ENCODE assay signal across 13 cellular contexts in the genomic region with DNA sequence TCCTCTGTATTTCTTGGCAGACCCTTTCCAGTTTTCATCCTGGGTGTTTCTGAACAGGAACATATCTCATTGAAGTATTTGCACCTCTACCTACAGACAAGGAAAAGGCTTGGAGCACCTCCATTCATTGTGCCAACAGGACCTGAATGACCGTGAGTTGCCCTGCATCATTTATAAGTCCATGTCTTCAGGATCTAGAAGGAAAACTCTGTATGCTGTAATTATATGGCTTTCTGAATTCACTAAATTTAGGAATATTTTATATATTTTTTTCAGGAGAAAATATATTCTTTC.
DNase-seq lines count a peak whose midpoint lies in the region; ATAC-seq and TF ChIP-seq lines count a peak whose summit lies in the region.
"Had no signal": no experiment of that assay in that cellular context is flagged by ENCODE, and none has a peak within 500 bp of the region (broad histone marks: within the 10 kb centered on the region; RNA-seq: fewer than 3 reads in every experiment).

No MANE protein-coding gene starts in this region.

- H3K36me3 Mint-ChIP-seq in memory B cell, result no peaks in the 10 kb centered on the region
- H3K36me3 Mint-ChIP-seq: CD4-positive, alpha-beta memory T cell had no signal

- H3K36me3 ChIP-seq in upper lobe of right lung, result no peaks in the 10 kb centered on the region
- H3K36me3 ChIP-seq: neutrophil had no signal

- no peaks in the 10 kb centered on the region for H3K9me3 Mint-ChIP-seq in memory B cell
- H3K9me3 Mint-ChIP-seq: CD4-positive, alpha-beta memory T cell; dendritic cell treated with granulocyte-macrophage colony-stimulating factor and Interleukin-4, amounts not matched to agents 40 ng/mL and 50 ng/mL, for 4 days had no signal

- no peak overlapping the region for H3K4me3 Mint-ChIP-seq in memory B cell
- H3K4me3 Mint-ChIP-seq: CD4-positive, alpha-beta memory T cell; dendritic cell treated with granulocyte-macrophage colony-stimulating factor and Interleukin-4, amounts not matched to agents 40 ng/mL and 50 ng/mL, for 4 days had no signal

- intact Hi-C loops in upper lobe of right lung (cut with DNase I), result loop anchor here (10.0 kb wide), 1 partner anchor 538 kb away; no protein-coding TSS in a partner anchor

- CTCF ChIA-PET in GM10248 (lab: Yijun Ruan, JAX), result interaction anchor here (0.5 to 3.2 kb wide), 95 partner anchors 9 to 1591 kb away, joined by 3 to 50 read pairs (median 4); no protein-coding TSS in a partner anchor

- peaks cover 4% of the 10 kb centered on the region for H3K4me1 Mint-ChIP-seq in memory B cell
- H3K4me1 Mint-ChIP-seq: CD4-positive, alpha-beta memory T cell had no signal

- TF ChIP-seq CTCF in upper lobe of right lung (IDR thresholded peaks at IDR 0.05) (no peak), GM10248 (IDR thresholded peaks at IDR 0.05; ENCODE audit: control extremely low read depth, extremely low read depth, low read depth, missing control alignments) (no peak)

- POLR2A ChIA-PET in GM10248 (lab: Yijun Ruan, JAX), result no interaction called here

- ATAC-seq in GM19324 (IDR thresholded peaks at IDR 0.05; ENCODE audit: low FRiP score, unreplicated experiment) (peak; percentile 30), GM21737 (IDR thresholded peaks at IDR 0.05; ENCODE audit: unreplicated experiment) (peak; percentile 13), HG03571 (IDR thresholded peaks at IDR 0.05; ENCODE audit: unreplicated experiment) (peak; percentile 17), memory B cell (ENCODE audit: low read depth) (peak; percentile 6), GM19463 (IDR thresholded peaks at IDR 0.05; ENCODE audit: unreplicated experiment) (no peak), upper lobe of right lung (no peak)

- H3K9me3 ChIP-seq in upper lobe of right lung, result no peaks in the 10 kb centered on the region
- H3K9me3 ChIP-seq: neutrophil, testis had no signal

- H3K4me3 ChIP-seq in upper lobe of right lung, result no peak overlapping the region
- H3K4me3 ChIP-seq: smooth muscle cell, testis had no signal

- DNase-seq in memory B cell (ENCODE audit: low spot score in 2 of 2) (no peak), upper lobe of right lung (no peak), SIG-M5 treated with dmso at 0.1 percent for 504 hours (lab: John Stamatoyannopoulos, UW; ENCODE audit: unreplicated experiment) (no peak), GM10248 (ENCODE audit: extremely low spot score) (no peak)

- no peak overlapping the region for H3K27ac ChIP-seq in upper lobe of right lung
- H3K27ac ChIP-seq: neutrophil, testis had no signal

- no peak overlapping the region for H3K27ac Mint-ChIP-seq in memory B cell
- H3K27ac Mint-ChIP-seq: CD4-positive, alpha-beta memory T cell; dendritic cell treated with granulocyte-macrophage colony-stimulating factor and Interleukin-4, amounts not matched to agents 40 ng/mL and 50 ng/mL, for 4 days had no signal

- H3K4me1 ChIP-seq in upper lobe of right lung, result no peaks in the 10 kb centered on the region
- H3K4me1 ChIP-seq: testis had no signal

- H3K27me3 Mint-ChIP-seq in memory B cell, result no peaks in the 10 kb centered on the region
- H3K27me3 Mint-ChIP-seq: dendritic cell treated with granulocyte-macrophage colony-stimulating factor and Interleukin-4, amounts not matched to agents 40 ng/mL and 50 ng/mL, for 4 days had no signal

- no peaks in the 10 kb centered on the region for H3K27me3 ChIP-seq in upper lobe of right lung
- H3K27me3 ChIP-seq: neutrophil, testis had no signal

Comparison
In these comparisons a context has a peak if more than half of its experiments do, and no peak if none do; other contexts are left out.
1. ATAC-seq: peak in GM19324 (single experiment), GM21737 (single experiment), HG03571 (single experiment) and memory B cell (single experiment); none in GM19463 (single experiment) and upper lobe of right lung (single experiment).